8 cellular contexts compared by ENCODE assay signal in the genomic region with DNA sequence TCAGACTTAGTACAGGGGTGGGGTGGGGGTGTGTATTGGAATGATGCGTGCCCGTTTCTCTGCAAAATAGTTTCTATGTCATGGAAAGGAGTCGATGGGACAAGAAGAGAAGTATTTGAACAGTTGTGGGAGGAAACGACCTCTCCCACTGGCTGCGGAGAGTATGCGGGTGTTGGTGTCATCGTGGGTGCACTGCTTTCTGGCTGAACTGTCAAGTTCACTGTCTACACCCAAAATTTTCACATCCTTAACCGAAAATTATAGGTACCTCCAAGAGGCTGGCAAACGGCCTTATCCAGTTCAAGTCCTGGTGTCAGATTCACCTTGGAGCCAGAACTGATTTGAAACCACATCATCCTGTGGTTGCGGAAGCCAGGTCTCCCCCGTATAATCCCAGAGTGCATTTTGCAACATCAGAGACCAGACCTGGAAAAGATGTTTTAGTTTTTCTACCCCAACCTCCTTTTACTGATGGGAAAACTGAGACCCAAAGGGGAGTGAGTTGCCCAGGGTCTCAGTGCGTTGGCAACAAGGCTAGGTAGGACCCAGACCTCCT. TPM values are rescaled to one million over a fixed set of nuclear protein-coding genes. Genes with fewer than 3 reads are reported as not detected.
DNase-seq lines count a peak whose midpoint lies in the region; ATAC-seq and TF ChIP-seq lines count a peak whose summit lies in the region.

No MANE protein-coding gene starts in this region.

- POLR2A ChIA-PET in AG04449 (lab: Yijun Ruan, JAX), result interaction anchor here (1.0 to 2.3 kb wide), 4 partner anchors 11 to 42 kb away, joined by 3 to 20 read pairs (median 3); partner anchors contain the start of gene TNKS1BP1

- H3K4me1 ChIP-seq in left lung (peaks cover 9 to 25% of the 10 kb centered on the region in 2 donors), thyroid gland (peaks cover 4 to 16% of the 10 kb centered on the region in 2 donors)

- H3K4me1 Mint-ChIP-seq in activated naive CD8-positive, alpha-beta T cell treated with anti-CD3 and anti-CD28 coated beads for 36 hours, result peaks cover 36% of the 10 kb centered on the region

- 38 to 49% methylated on average over 12 of the region's 12 CpGs for WGBS in thyroid gland, 2 donors

- H3K27ac ChIP-seq in left lung (peak overlapping the region; percentile 76 to 84), thyroid gland (peak overlapping the region; percentile 89 to 90 (median 89))

- H3K27me3 Mint-ChIP-seq in activated naive CD8-positive, alpha-beta T cell treated with anti-CD3 and anti-CD28 coated beads for 36 hours, result peaks cover 4% of the 10 kb centered on the region

- intact Hi-C loops in left lung (cut with DNase I) (no loop called here), thyroid gland (cut with DNase I) (no loop called here)

- H3K9me3 Mint-ChIP-seq in activated naive CD8-positive, alpha-beta T cell treated with anti-CD3 and anti-CD28 coated beads for 36 hours, result no peaks in the 10 kb centered on the region

- no peaks in the 10 kb centered on the region for H3K9me3 ChIP-seq in left lung
- H3K9me3 ChIP-seq in thyroid gland, result no peaks in the 10 kb centered on the region

- H3K4me3 ChIP-seq in AG04449 (ENCODE audit: low read depth, low read length) (peak overlapping the region; percentile 78), left lung (peak overlapping the region; percentile 64 to 76), thyroid gland (replicated peaks in 1 of 3) (peak overlapping the region in 2 of 3 donors; percentile 93 to 98)

- H3K36me3 ChIP-seq in left lung, result peaks cover 0 to 27% of the 10 kb centered on the region in 2 donors
- H3K36me3 ChIP-seq in thyroid gland, result peaks cover 13 to 22% of the 10 kb centered on the region in 2 donors

- peak overlapping the region; percentile 99 for H3K4me3 Mint-ChIP-seq in activated naive CD8-positive, alpha-beta T cell treated with anti-CD3 and anti-CD28 coated beads for 36 hours

- H3K27me3 ChIP-seq in left lung (no peaks in the 10 kb centered on the region), thyroid gland (no peaks in the 10 kb centered on the region)

- CTCF ChIA-PET in AG04449 (lab: Yijun Ruan, JAX), result interaction anchor here (2.1 to 4.7 kb wide), 3 partner anchors 11 to 191 kb away, joined by 7 to 35 read pairs (median 15); no protein-coding TSS in a partner anchor

- ATAC-seq in HG03064 (IDR thresholded peaks at IDR 0.05; ENCODE audit: low read depth, unreplicated experiment) (peak; percentile 6), left lung (no peak), GM19455 (IDR thresholded peaks at IDR 0.05; ENCODE audit: unreplicated experiment) (no peak), HG03045 (IDR thresholded peaks at IDR 0.05; ENCODE audit: unreplicated experiment) (no peak)

- DNase-seq in AG04449 (ENCODE audit: low read depth, low spot score), result no peak
- DNase-seq in activated naive CD8-positive, alpha-beta T cell treated with anti-CD3 and anti-CD28 coated beads for 36 hours, result peak; percentile 28
- no peak for DNase-seq in left lung
- no peak for DNase-seq in thyroid gland
- no peak for DNase-seq in stimulated activated CD8-positive, alpha-beta memory T cell treated with anti-CD3 and anti-CD28 coated beads, Interleukin-4, amount 100 ng/mL, for 48 hours

- peaks cover 35% of the 10 kb centered on the region for H3K36me3 Mint-ChIP-seq in activated naive CD8-positive, alpha-beta T cell treated with anti-CD3 and anti-CD28 coated beads for 36 hours

- no peak for TF ChIP-seq POLR2A in thyroid gland (IDR thresholded peaks at IDR 0.05)

- peak overlapping the region; percentile 100 for H3K27ac Mint-ChIP-seq in activated naive CD8-positive, alpha-beta T cell treated with anti-CD3 and anti-CD28 coated beads for 36 hours

- TF ChIP-seq CTCF in AG04449 (IDR thresholded peaks at IDR 0.05; ENCODE audit: insufficient read depth, low read length, missing control alignments) (no peak), left lung (IDR thresholded peaks at IDR 0.05) (no peak), thyroid gland (IDR thresholded peaks at IDR 0.05) (no peak)

RNA-seq across cellular contexts. Expression of gene SSRP1, which starts 0.5 kb away (rescaled TPM):
- 100 to 1,000 TPM; 318 to 332 TPM for total RNA-seq in activated naive CD8-positive, alpha-beta T cell treated with anti-CD3 and anti-CD28 coated beads for 36 hours
- total RNA-seq in left lung (10 to 100 TPM; 57.3 to 86.3 TPM), thyroid gland (10 to 100 TPM; 70.0 to 86.5 (median 78.1) TPM)

RNA-seq across cellular contexts. Expression of gene P2RX3, which starts 2.0 kb away (rescaled TPM):
- not detected for total RNA-seq in activated naive CD8-positive, alpha-beta T cell treated with anti-CD3 and anti-CD28 coated beads for 36 hours
- total RNA-seq in left lung (not detected), thyroid gland (not detected)

RNA-seq across cellular contexts. Expression of gene TNKS1BP1, which starts 11.4 kb away (rescaled TPM):
- 10 to 100 TPM; 20.8 to 22.1 TPM for total RNA-seq in activated naive CD8-positive, alpha-beta T cell treated with anti-CD3 and anti-CD28 coated beads for 36 hours
- total RNA-seq in left lung, result 100 to 1,000 TPM; 156 to 203 TPM
- total RNA-seq in thyroid gland, result 100 to 1,000 TPM in 1 of 4 donors, 10 to 100 TPM in 3; 52.3 to 106 (median 85.2) TPM

RNA-seq across cellular contexts. Expression of gene PRG3, which starts 44.8 kb away (rescaled TPM):
- not detected for total RNA-seq in activated naive CD8-positive, alpha-beta T cell treated with anti-CD3 and anti-CD28 coated beads for 36 hours
- not detected for total RNA-seq in left lung
- total RNA-seq in thyroid gland, result not detected

RNA-seq across cellular contexts. Expression of gene PRG2, which starts 54.3 kb away (rescaled TPM):
- 1 to 10 TPM in 1 of 2 experiments, under 1 TPM in 1; 0.54 to 2.1 TPM for total RNA-seq in activated naive CD8-positive, alpha-beta T cell treated with anti-CD3 and anti-CD28 coated beads for 36 hours
- total RNA-seq in left lung (under 1 TPM in 1 of 2 donors, not detected in 1; 0.34 TPM), thyroid gland (under 1 TPM in 3 of 4 donors, not detected in 1; 0.22 to 0.94 (median 0.71) TPM)
